Comparison of ENCODE assay signal across 28 cellular contexts in the genomic region with DNA sequence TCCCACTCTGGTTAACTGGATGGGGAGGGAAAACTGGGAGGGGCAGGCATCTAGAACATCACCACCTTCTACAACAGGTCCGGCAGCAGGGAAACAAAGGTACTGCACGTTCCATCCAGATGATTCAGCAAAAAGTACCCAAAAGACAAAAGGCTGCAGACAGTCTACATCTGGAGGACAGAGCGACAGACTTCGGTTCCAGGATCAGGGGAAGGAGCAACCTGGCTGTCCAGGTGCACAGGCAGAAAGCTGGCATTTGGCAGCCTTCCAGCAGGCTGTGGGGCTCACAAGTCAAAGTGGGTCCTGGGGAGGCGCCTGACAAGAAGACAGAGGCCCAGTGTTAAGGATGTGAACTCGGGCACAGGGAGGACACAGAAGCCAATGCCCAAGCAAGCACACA.
"Had no signal": no experiment of that assay in that cellular context is flagged by ENCODE, and none has a peak within 500 bp of the region (broad histone marks: within the 10 kb centered on the region; RNA-seq: fewer than 3 reads in every experiment).

No MANE protein-coding gene starts in this region.

- H3K9me3 ChIP-seq: SJSA1 had no signal

- H3K4me3 ChIP-seq: SJSA1 had no signal

- H3K27me3 ChIP-seq: SJSA1 had no signal

- DNase-seq: activated CD4-positive, alpha-beta memory T cell treated with anti-CD3 and anti-CD28 coated beads, Interleukin-2, amount 10 ng/mL, durations not matched to agents 7 days and 5 days; activated CD4-positive, alpha-beta T cell treated with anti-CD3 and anti-CD28 coated beads for 1 hour; activated CD4-positive, alpha-beta T cell treated with anti-CD3 and anti-CD28 coated beads for 48 hours; activated CD4-positive, CD25-positive, alpha-beta regulatory T cell; activated CD8-positive, alpha-beta memory T cell treated with anti-CD3 and anti-CD28 coated beads for 24 hours; activated CD8-positive, alpha-beta memory T cell treated with anti-CD3 and anti-CD28 coated beads, Interleukin-2, amount 10 ng/mL, durations not matched to agents 7 days and 5 days; activated CD8-positive, alpha-beta memory T cell treated with anti-CD3 and anti-CD28 coated beads, Interleukin-2, amount 50 U/mL, for 48 hours; activated effector memory CD4-positive, alpha-beta T cell treated with Interleukin-2 at 50 U/mL for 16 hours; activated naive CD4-positive, alpha-beta T cell treated with anti-CD3 and anti-CD28 coated beads, Interleukin-2, amount 10 ng/mL, durations not matched to agents 7 days and 5 days; activated naive CD8-positive, alpha-beta T cell treated with anti-CD3 and anti-CD28 coated beads, Interleukin-2, amount 50 U/mL, for 24 hours; activated T-cell treated with anti-CD3 and anti-CD28 coated beads, Interleukin-2, amount 50 U/mL, for 48 hours; NCI-H1105 treated with DMSO at 0.1 percent for 48 hours; NCI-H1436; NCI-H1694; NCI-H1930; NCI-H2081 treated with DMSO at 0.1 percent for 48 hours; NCI-H2171; NCI-H510A; NCI-H526 treated with DMSO at 0.1 percent for 48 hours; NCI-H774; SHP77 treated with DMSO at 0.1 percent for 48 hours; SW 1271; T-helper 1 cell; T-helper 2 cell; T-helper 9 cell; WERI-Rb-1 had no signal

- H3K4me1 ChIP-seq: SJSA1 had no signal

- H3K27ac ChIP-seq: SJSA1, WERI-Rb-1 had no signal

- ATAC-seq: activated CD8-positive, alpha-beta memory T cell treated with anti-CD3 and anti-CD28 coated beads, Interleukin-2, amount 10 ng/mL, durations not matched to agents 7 days and 5 days; activated naive CD8-positive, alpha-beta T cell treated with anti-CD3 and anti-CD28 coated beads, Interleukin-2, amount 50 U/mL, for 24 hours; Panc1 had no signal
